ENCODE assay signal across 9 cellular contexts in the genomic region with DNA sequence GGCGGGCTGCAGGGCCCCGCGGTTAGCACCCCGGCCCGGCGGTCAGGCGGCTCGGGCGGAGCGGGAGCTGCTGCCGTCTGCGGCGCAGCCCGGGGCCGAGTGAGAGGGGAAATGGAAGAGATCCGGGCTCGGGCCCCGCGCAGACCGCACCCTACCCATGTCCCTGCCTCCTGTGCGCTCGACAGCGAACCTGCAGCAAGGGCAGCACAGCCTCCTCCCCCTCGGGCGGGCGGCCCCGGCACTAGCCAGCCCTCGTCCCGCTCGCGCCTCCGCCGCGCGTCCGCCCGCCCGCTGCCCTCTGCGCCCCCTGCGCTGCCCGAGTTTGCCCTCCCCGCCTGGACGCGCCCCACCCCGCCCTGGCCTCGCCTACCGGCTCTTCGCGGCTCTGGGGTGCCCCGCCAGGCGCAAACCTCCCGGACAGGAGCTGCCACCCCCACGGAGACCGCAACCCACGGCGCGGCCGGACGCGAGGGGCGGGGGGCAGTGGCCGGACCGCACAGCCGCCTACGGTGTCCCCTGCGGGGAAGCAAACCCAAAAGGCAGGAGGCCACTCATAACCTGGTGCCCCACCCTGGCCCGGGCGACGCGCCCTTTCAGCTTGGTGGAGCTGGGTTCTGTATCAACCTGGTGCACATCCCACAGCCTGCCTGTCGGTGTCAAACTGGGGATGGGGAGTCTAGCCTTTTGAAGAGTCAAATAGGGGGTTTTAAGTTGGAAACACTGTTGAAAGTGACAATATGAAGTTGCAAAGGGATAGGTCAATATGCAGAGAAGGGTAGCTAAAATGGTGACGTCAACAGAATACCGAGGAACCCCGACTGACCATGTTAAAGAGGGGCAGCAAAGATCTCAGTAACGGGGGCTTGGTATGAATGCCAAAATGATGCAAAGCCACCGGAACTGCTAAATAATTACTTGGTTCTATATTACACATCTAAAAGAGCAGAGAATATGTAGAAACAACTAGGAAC. TPM values are rescaled to one million over a fixed set of nuclear protein-coding genes. Genes with fewer than 3 reads are reported as not detected.
A peak's percentile ranks its signal among the peaks of the same experiment; 100 is the strongest.
DNase-seq lines count a peak whose midpoint lies in the region; ATAC-seq and TF ChIP-seq lines count a peak whose summit lies in the region.
"Had no signal": no experiment of that assay in that cellular context is flagged by ENCODE, and none has a peak within 500 bp of the region (broad histone marks: within the 10 kb centered on the region; RNA-seq: fewer than 3 reads in every experiment).

TSS of gene IHH (minus strand) at position 101 of the 971 bp plus-strand sequence. CDS start 454 bp downstream, outside the sequence.

- POLR2A ChIA-PET in CD4-positive, alpha-beta memory T cell (lab: Charles Lee; ENCODE audit: partially characterized antibody): no interaction called here

- H3K36me3 ChIP-seq in CD4-positive, alpha-beta memory T cell (ENCODE audit: insufficient read depth, low read length): no peaks in the 10 kb centered on the region

- peaks cover 35% of the 10 kb centered on the region for H3K4me1 ChIP-seq in CD4-positive, alpha-beta memory T cell (ENCODE audit: insufficient read depth, low read length)

- peak in 1 of 5 donors; percentile 9 for DNase-seq in CD4-positive, alpha-beta memory T cell
- DNase-seq in HuH-7.5 (ENCODE audit: low spot score) (peak; percentile 78), natural killer cell (no peak), NCI-H2081 (lab: John Stamatoyannopoulos, UW) (no peak), superior temporal gyrus (ENCODE audit: extremely low spot score) (no peak), NCI-H774 (lab: John Stamatoyannopoulos, UW) (no peak)

- H3K27me3 ChIP-seq in CD4-positive, alpha-beta memory T cell (ENCODE audit: insufficient read depth, low read length): peaks cover 35% of the 10 kb centered on the region

- H3K36me3 Mint-ChIP-seq in CD4-positive, alpha-beta memory T cell: no peaks in the 10 kb centered on the region
- no peaks in the 10 kb centered on the region for H3K36me3 Mint-ChIP-seq in dendritic cell treated with granulocyte-macrophage colony-stimulating factor and Interleukin-4, amounts not matched to agents 40 ng/mL and 50 ng/mL, for 4 days (ENCODE audit: low read depth)
- no peaks in the 10 kb centered on the region for H3K36me3 Mint-ChIP-seq in natural killer cell

- no peaks in the 10 kb centered on the region for H3K9me3 ChIP-seq in CD4-positive, alpha-beta memory T cell (ENCODE audit: control insufficient read depth in 1 of 2, low read length in 2 of 2)

- TF ChIP-seq CTCF in natural killer cell (IDR thresholded peaks at IDR 0.05): no peak

- no peak within 1 kb of the TSS for H3K4me3 ChIP-seq in CD4-positive, alpha-beta memory T cell (ENCODE audit: low read length in 2 of 2)

- H3K27ac Mint-ChIP-seq in CD4-positive, alpha-beta memory T cell: no peak within 1 kb of the TSS
- H3K27ac Mint-ChIP-seq in dendritic cell treated with granulocyte-macrophage colony-stimulating factor and Interleukin-4, amounts not matched to agents 40 ng/mL and 50 ng/mL, for 4 days: no peak within 1 kb of the TSS
- no peak within 1 kb of the TSS for H3K27ac Mint-ChIP-seq in natural killer cell
- H3K27ac Mint-ChIP-seq: T-helper 1 cell treated with Interleukin-12 subunit alpha and Interleukin-12 subunit beta and Interleukin-4 antibody, amounts not matched to agents 30 μg/mL and 1 μg/mL, for 36 hours had no signal

- CTCF ChIA-PET in CD4-positive, alpha-beta memory T cell (lab: Charles Lee; ENCODE audit: partially characterized antibody): interaction anchor here (1.1 to 9.6 kb wide), 4 partner anchors 12 to 234 kb away, joined by 4 to 125 read pairs (median 40); no protein-coding TSS in a partner anchor

- H3K27me3 Mint-ChIP-seq in CD4-positive, alpha-beta memory T cell: peaks cover 35 to 45% of the 10 kb centered on the region in 2 donors
- peaks cover 90% of the 10 kb centered on the region for H3K27me3 Mint-ChIP-seq in dendritic cell treated with granulocyte-macrophage colony-stimulating factor and Interleukin-4, amounts not matched to agents 40 ng/mL and 50 ng/mL, for 4 days
- peaks cover 39 to 52% of the 10 kb centered on the region in 2 donors for H3K27me3 Mint-ChIP-seq in natural killer cell (ENCODE audit: low read depth in 2 of 2)

- H3K4me1 Mint-ChIP-seq in CD4-positive, alpha-beta memory T cell: peaks cover 6 to 38% (median 20%) of the 10 kb centered on the region in 4 donors
- H3K4me1 Mint-ChIP-seq in dendritic cell treated with granulocyte-macrophage colony-stimulating factor and Interleukin-4, amounts not matched to agents 40 ng/mL and 50 ng/mL, for 4 days (ENCODE audit: low read depth): peaks cover 28% of the 10 kb centered on the region
- peaks cover 0 to 22% of the 10 kb centered on the region in 2 donors for H3K4me1 Mint-ChIP-seq in natural killer cell

- peak within 1 kb of the TSS; percentile 18 to 79 (median 62) for H3K4me3 Mint-ChIP-seq in CD4-positive, alpha-beta memory T cell
- peak within 1 kb of the TSS; percentile 42 for H3K4me3 Mint-ChIP-seq in dendritic cell treated with granulocyte-macrophage colony-stimulating factor and Interleukin-4, amounts not matched to agents 40 ng/mL and 50 ng/mL, for 4 days
- H3K4me3 Mint-ChIP-seq in natural killer cell: peak within 1 kb of the TSS; percentile 73
- H3K4me3 Mint-ChIP-seq: T-helper 1 cell treated with Interleukin-12 subunit alpha and Interleukin-12 subunit beta and Interleukin-4 antibody, amounts not matched to agents 30 μg/mL and 1 μg/mL, for 36 hours had no signal

- H3K27ac ChIP-seq in CD4-positive, alpha-beta memory T cell (ENCODE audit: low read depth, low read length): no peak within 1 kb of the TSS

- intact Hi-C loops in CD4-positive, alpha-beta memory T cell (cut with micrococcal nuclease): no loop called here
- intact Hi-C loops in dendritic cell treated with granulocyte-macrophage colony-stimulating factor and Interleukin-4, amounts not matched to agents 40 ng/mL and 50 ng/mL, for 4 days (cut with micrococcal nuclease): no loop called here
- intact Hi-C loops in natural killer cell (cut with micrococcal nuclease): no loop called here

- no peaks in the 10 kb centered on the region for H3K9me3 Mint-ChIP-seq in CD4-positive, alpha-beta memory T cell
- no peaks in the 10 kb centered on the region for H3K9me3 Mint-ChIP-seq in dendritic cell treated with granulocyte-macrophage colony-stimulating factor and Interleukin-4, amounts not matched to agents 40 ng/mL and 50 ng/mL, for 4 days
- no peaks in the 10 kb centered on the region for H3K9me3 Mint-ChIP-seq in natural killer cell
- H3K9me3 Mint-ChIP-seq: T-helper 1 cell treated with Interleukin-12 subunit alpha and Interleukin-12 subunit beta and Interleukin-4 antibody, amounts not matched to agents 30 μg/mL and 1 μg/mL, for 36 hours had no signal

- ATAC-seq in natural killer cell (peak in 1 of 3 donors; percentile 46), HG02981 (IDR thresholded peaks at IDR 0.05; ENCODE audit: unreplicated experiment) (no peak)

RNA-seq across cellular contexts. Expression of gene IHH, which starts in this region (rescaled TPM):
- total RNA-seq in CD4-positive, alpha-beta memory T cell: under 1 TPM in 1 of 2 experiments, not detected in 1; 0.17 TPM
- not detected for polyA plus RNA-seq in CD4-positive, alpha-beta memory T cell
- total RNA-seq in natural killer cell: not detected
